ENCODE assay signal across 8 cellular contexts in genomic region chr10:119602241-119603095, GRCh38. TPM values are rescaled to one million over a fixed set of nuclear protein-coding genes. Genes with fewer than 3 reads are reported as not detected.
DNase-seq lines count a peak whose midpoint lies in the region; ATAC-seq and TF ChIP-seq lines count a peak whose summit lies in the region.

No MANE protein-coding gene starts in this region.

- H3K36me3 ChIP-seq in KMS-11 (ENCODE audit: insufficient read depth), result no peaks in the 10 kb centered on the region
- no peaks in the 10 kb centered on the region for H3K36me3 ChIP-seq in kidney epithelial cell (ENCODE audit: control insufficient read depth, insufficient read depth, low read length)
- H3K36me3 ChIP-seq in gastrocnemius medialis, result no peaks in the 10 kb centered on the region

- CTCF ChIA-PET in GM10248 (lab: Yijun Ruan, JAX), result interaction anchor here (0.5 to 3.1 kb wide), 19 partner anchors 10 to 442 kb away, joined by 3 to 19 read pairs (median 4); partner anchors contain the start of genes GRK5 and RGS10
- CTCF ChIA-PET in activated CD8-positive, alpha-beta memory T cell treated with anti-CD3 and anti-CD28 coated beads, Interleukin-2, amount 10 ng/mL, durations not matched to agents 7 days and 5 days (lab: Charles Lee), result interaction anchor here (0.6 to 3.5 kb wide), 31 partner anchors 8 to 403 kb away, joined by 3 to 17 read pairs (median 4); partner anchors contain the start of genes BAG3, INPP5F and RGS10

- peaks cover 7% of the 10 kb centered on the region for H3K4me1 Mint-ChIP-seq in activated CD8-positive, alpha-beta memory T cell treated with anti-CD3 and anti-CD28 coated beads, Interleukin-2, amount 10 ng/mL, durations not matched to agents 7 days and 5 days

- peak; percentile 87 for ATAC-seq in activated CD8-positive, alpha-beta memory T cell treated with anti-CD3 and anti-CD28 coated beads, Interleukin-2, amount 10 ng/mL, durations not matched to agents 7 days and 5 days
- no peak for ATAC-seq in gastrocnemius medialis

- no peak for TF ChIP-seq POLR2A in gastrocnemius medialis (IDR thresholded peaks at IDR 0.05)

- H3K27ac Mint-ChIP-seq in activated CD8-positive, alpha-beta memory T cell treated with anti-CD3 and anti-CD28 coated beads, Interleukin-2, amount 10 ng/mL, durations not matched to agents 7 days and 5 days, result peak overlapping the region; percentile 19

- POLR2A ChIA-PET in GM10248 (lab: Yijun Ruan, JAX), result interaction anchor here (0.6 kb wide), 1 partner anchor 85 kb away, joined by 4 read pairs; no protein-coding TSS in a partner anchor

- no peak overlapping the region for H3K9ac ChIP-seq in KMS-11

- in situ Hi-C loops in gastrocnemius medialis (cut with MboI; ENCODE audit: low sequenced_read_pairs in 4 of 4), result loop anchor here (10.0 to 25.0 kb wide), 6 partner anchors 82 to 262 kb away; partner anchors contain the start of genes MCMBP (in 2 of the 4) and INPP5F (in 1 of the 4)

- no peaks in the 10 kb centered on the region for H3K36me3 Mint-ChIP-seq in activated CD8-positive, alpha-beta memory T cell treated with anti-CD3 and anti-CD28 coated beads, Interleukin-2, amount 10 ng/mL, durations not matched to agents 7 days and 5 days

- no peaks in the 10 kb centered on the region for H3K9me3 Mint-ChIP-seq in activated CD8-positive, alpha-beta memory T cell treated with anti-CD3 and anti-CD28 coated beads, Interleukin-2, amount 10 ng/mL, durations not matched to agents 7 days and 5 days (ENCODE audit: low read depth)

- H2AFZ ChIP-seq in KMS-11 (ENCODE audit: low read depth), result no peak overlapping the region

- intact Hi-C loops in gastrocnemius medialis (cut with DNase I; ENCODE audit: low total_unique reads), result no loop called here

- H3K9me3 ChIP-seq in gastrocnemius medialis, result no peaks in the 10 kb centered on the region

- DNase-seq in GM10248 (ENCODE audit: extremely low spot score), result peak; percentile 43
- peak; percentile 64 for DNase-seq in activated CD8-positive, alpha-beta memory T cell treated with anti-CD3 and anti-CD28 coated beads, Interleukin-2, amount 10 ng/mL, durations not matched to agents 7 days and 5 days
- no peak for DNase-seq in kidney epithelial cell (ENCODE audit: low read depth)
- DNase-seq in occipital lobe (lab: John Stamatoyannopoulos, UW), result no peak
- DNase-seq in cortex of kidney (lab: John Stamatoyannopoulos, UW), result no peak
- no peak for DNase-seq in NCI-H2227 treated with DMSO at 0.1 percent for 48 hours (lab: John Stamatoyannopoulos, UW)
- no peak for DNase-seq in gastrocnemius medialis

- no peaks in the 10 kb centered on the region for H4K20me1 ChIP-seq in KMS-11 (ENCODE audit: insufficient read depth)

- 0 out of 2 replicates have a peak, but pooled peaks cover 6% of the 10 kb centered on the region for H3K79me2 ChIP-seq in KMS-11 (ENCODE audit: insufficient read depth, low read depth)

- H3K4me1 ChIP-seq in KMS-11 (ENCODE audit: low read depth, poor library complexity, severe bottlenecking) (peaks cover 4% of the 10 kb centered on the region), gastrocnemius medialis (peaks cover 3 to 5% of the 10 kb centered on the region in 2 donors)

- H3K4me2 ChIP-seq in KMS-11, result no peak overlapping the region

- H3K27ac ChIP-seq in KMS-11 (no peak overlapping the region), gastrocnemius medialis (no peak overlapping the region)

- no peak overlapping the region for H3K4me3 ChIP-seq in KMS-11 (IDR thresholded peaks at IDR 0.05; ENCODE audit: insufficient read depth, low read depth, low read length)
- H3K4me3 ChIP-seq in kidney epithelial cell (ENCODE audit: low read depth, low read length), result no peak overlapping the region
- H3K4me3 ChIP-seq in gastrocnemius medialis, result no peak overlapping the region

- TF ChIP-seq CTCF in GM10248 (IDR thresholded peaks at IDR 0.05; ENCODE audit: control extremely low read depth, extremely low read depth, low read depth, missing control alignments) (peak; percentile 59), KMS-11 (conservative IDR thresholded peaks at IDR 0.05; ENCODE audit: low read depth, low read length) (peak; percentile 44), kidney epithelial cell (IDR thresholded peaks at IDR 0.05; ENCODE audit: insufficient read depth, low read length, poor library complexity, severe bottlenecking) (peak; percentile 59), gastrocnemius medialis (IDR thresholded peaks at IDR 0.05 in 4 of 5, conservative IDR thresholded peaks at IDR 0.05 in 1 of 5) (peak in 2 of 5 experiments; percentile 20 to 46)

- H3K27me3 Mint-ChIP-seq in activated CD8-positive, alpha-beta memory T cell treated with anti-CD3 and anti-CD28 coated beads, Interleukin-2, amount 10 ng/mL, durations not matched to agents 7 days and 5 days, result no peaks in the 10 kb centered on the region

- H3K4me3 Mint-ChIP-seq in activated CD8-positive, alpha-beta memory T cell treated with anti-CD3 and anti-CD28 coated beads, Interleukin-2, amount 10 ng/mL, durations not matched to agents 7 days and 5 days, result no peak overlapping the region

- H3K27me3 ChIP-seq in KMS-11 (ENCODE audit: insufficient read depth, low read depth) (no peaks in the 10 kb centered on the region), kidney epithelial cell (ENCODE audit: control insufficient read depth, insufficient read depth, low read length) (no peaks in the 10 kb centered on the region), gastrocnemius medialis (no peaks in the 10 kb centered on the region)

RNA-seq across cellular contexts. Expression of gene TIAL1, which starts 5.7 kb away (rescaled TPM):
- 100 to 1,000 TPM; 181 to 191 TPM for total RNA-seq in activated CD8-positive, alpha-beta memory T cell treated with anti-CD3 and anti-CD28 coated beads, Interleukin-2, amount 10 ng/mL, durations not matched to agents 7 days and 5 days
- total RNA-seq in kidney epithelial cell (43.0 and 49.0 TPM in 2 replicates), occipital lobe (58.8 TPM), gastrocnemius medialis (10 to 100 TPM; 50.5 to 81.5 (median 68.4) TPM)

RNA-seq across cellular contexts. Expression of gene BAG3, which starts 48.7 kb away (rescaled TPM):
- total RNA-seq in activated CD8-positive, alpha-beta memory T cell treated with anti-CD3 and anti-CD28 coated beads, Interleukin-2, amount 10 ng/mL, durations not matched to agents 7 days and 5 days, result 10 to 100 TPM; 12.7 to 13.0 TPM
- total RNA-seq in kidney epithelial cell, result 30.3 and 43.5 TPM in 2 replicates
- 0.78 TPM for total RNA-seq in occipital lobe
- 100 to 1,000 TPM; 337 to 626 (median 393) TPM for total RNA-seq in gastrocnemius medialis

RNA-seq across cellular contexts. Expression of gene RGS10, which starts 59.9 kb away (rescaled TPM):
- 100 to 1,000 TPM; 103 to 113 TPM for total RNA-seq in activated CD8-positive, alpha-beta memory T cell treated with anti-CD3 and anti-CD28 coated beads, Interleukin-2, amount 10 ng/mL, durations not matched to agents 7 days and 5 days
- 35.1 and 43.7 TPM in 2 replicates for total RNA-seq in kidney epithelial cell
- 10.5 TPM for total RNA-seq in occipital lobe
- total RNA-seq in gastrocnemius medialis, result 10 to 100 TPM in 2 of 4 donors, 1 to 10 TPM in 2; 3.0 to 64.2 (median 12.0) TPM

Comparison
In these comparisons a context has a peak if more than half of its experiments do, and no peak if none do; other contexts are left out.
1. DNase-seq: peak in GM10248 (single experiment) and activated CD8-positive, alpha-beta memory T cell treated with anti-CD3 and anti-CD28 coated beads, Interleukin-2, amount 10 ng/mL, durations not matched to agents 7 days and 5 days (single experiment); none in kidney epithelial cell (single experiment), occipital lobe (single experiment), cortex of kidney (single experiment), NCI-H2227 treated with DMSO at 0.1 percent for 48 hours (single experiment) and gastrocnemius medialis (0 of 2).